11 cellular contexts compared by ENCODE assay signal in the genomic region with DNA sequence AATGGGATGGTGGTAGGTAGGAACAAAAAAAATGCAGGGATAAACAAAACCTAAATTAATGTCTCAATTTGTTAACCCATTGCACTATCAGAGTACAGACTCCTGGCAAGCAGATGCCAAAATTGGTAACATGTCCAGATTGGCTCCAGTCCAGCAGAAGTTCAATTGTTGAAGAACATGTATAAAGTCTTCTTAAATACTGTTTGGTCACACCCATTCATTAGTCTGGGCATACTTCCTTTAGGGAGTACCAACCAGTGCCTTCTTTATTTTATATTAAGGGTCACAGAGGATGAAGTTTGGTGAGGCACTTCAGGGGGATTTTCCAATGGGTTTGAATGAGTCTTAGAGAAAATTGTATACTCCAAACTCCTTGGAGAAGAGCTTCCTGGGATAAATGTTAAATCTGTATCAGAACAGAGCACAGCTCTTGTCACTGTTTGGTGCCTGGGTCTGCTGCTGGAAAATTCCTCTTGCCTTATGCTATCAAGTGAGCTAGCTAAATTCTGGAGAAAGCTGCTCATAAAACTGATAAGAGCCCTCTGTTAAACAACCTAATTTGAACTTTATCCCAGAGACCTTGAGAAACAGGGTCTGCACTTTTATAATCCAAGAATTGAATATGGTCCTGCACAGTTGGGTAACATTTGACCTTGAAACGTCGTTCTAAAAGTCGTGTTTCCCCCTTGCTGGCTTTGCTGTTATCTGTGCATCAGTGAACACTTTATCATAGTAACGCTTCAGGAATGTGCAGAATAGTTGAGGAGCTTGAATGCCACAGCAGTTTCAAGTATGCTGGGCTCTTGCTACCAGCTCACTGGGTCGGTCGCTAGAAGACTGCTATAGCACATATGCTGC.
DNase-seq lines count a peak whose midpoint lies in the region; ATAC-seq, FAIRE-seq and TF ChIP-seq lines count a peak whose summit lies in the region.
"Had no signal": no experiment of that assay in that cellular context is flagged by ENCODE, and none has a peak within 500 bp of the region (broad histone marks: within the 10 kb centered on the region; RNA-seq: fewer than 3 reads in every experiment).

No MANE protein-coding gene starts in this region.

- H3K4me3 ChIP-seq in small intestine (ENCODE audit: low read depth in 1 of 2, low read length in 2 of 2) (no peak overlapping the region), aorta (ENCODE audit: low read length in 2 of 2) (no peak overlapping the region)
- H3K4me3 ChIP-seq: HAP-1 had no signal

- H3K4me1 ChIP-seq in small intestine (ENCODE audit: control insufficient read depth in 2 of 2, insufficient read depth in 1 of 2, low read depth in 1 of 2, low read length in 1 of 2) (peaks cover 0 to 6% of the 10 kb centered on the region in 2 donors), aorta (ENCODE audit: control insufficient read depth in 1 of 2, insufficient read depth in 2 of 2, low read length in 2 of 2) (peaks cover 0 to 3% of the 10 kb centered on the region in 2 donors)
- H3K4me1 ChIP-seq: HAP-1 had no signal

- intact Hi-C loops in aorta (cut with DNase I), result no loop called here

- H3K36me3 ChIP-seq in small intestine (ENCODE audit: control insufficient read depth in 2 of 2, insufficient read depth in 2 of 2, low read length in 2 of 2), result no peaks in the 10 kb centered on the region
- H3K36me3 ChIP-seq in aorta (ENCODE audit: control insufficient read depth in 1 of 2, insufficient read depth in 2 of 2, low read length in 1 of 2), result no peaks in the 10 kb centered on the region
- H3K36me3 ChIP-seq: HAP-1 had no signal

- ATAC-seq in aorta (ENCODE audit: low FRiP score) (no peak), HG03469 (IDR thresholded peaks at IDR 0.05; ENCODE audit: unreplicated experiment) (no peak)

- POLR2A ChIA-PET in HEK293T (lab: Yijun Ruan, JAX), result interaction anchor here (0.7 to 2.5 kb wide), 3 partner anchors 54 to 334 kb away, joined by 3 to 23 read pairs (median 3); a partner anchor contains a TSS

- H3K27me3 ChIP-seq in small intestine (ENCODE audit: control insufficient read depth in 2 of 2, insufficient read depth in 2 of 2, low read length in 2 of 2) (no peaks in the 10 kb centered on the region), aorta (ENCODE audit: control insufficient read depth in 1 of 2, insufficient read depth in 2 of 2, low read length in 1 of 2) (no peaks in the 10 kb centered on the region)

- DNase-seq in HEK293T (ENCODE audit: extremely low spot score) (peak; percentile 52), iPS-NIHi11 (ENCODE audit: low spot score) (peak; percentile 14), small intestine (peak; percentile 39), aorta (no peak), NCI-H2227 treated with DMSO at 0.1 percent for 48 hours (lab: John Stamatoyannopoulos, UW) (no peak)
- no peak for DNase-seq in stimulated activated CD4-positive, alpha-beta T cell treated with anti-CD3 and anti-CD28 coated beads, Interleukin-15, amount 100 ng/mL, for 24 hours
- DNase-seq: activated effector memory CD4-positive, alpha-beta T cell treated with anti-CD3 and anti-CD28 coated beads, Interleukin-2, amount 50 U/mL, for 16 hours; Kasumi-1 had no signal

- CTCF ChIA-PET in HEK293T (lab: Yijun Ruan, JAX), result interaction anchor here (0.7 to 1.7 kb wide), 4 partner anchors 13 to 335 kb away, joined by 3 to 9 read pairs (median 4); no protein-coding TSS in a partner anchor

- H3K9me3 ChIP-seq in small intestine (ENCODE audit: control insufficient read depth, low read depth) (no peaks in the 10 kb centered on the region), aorta (ENCODE audit: control insufficient read depth, low read length) (no peaks in the 10 kb centered on the region)
- H3K9me3 ChIP-seq: HAP-1 had no signal

- no peak for TF ChIP-seq CTCF in VCaP (conservative IDR thresholded peaks at IDR 0.05)

- FAIRE-seq in small intestine (lab: Jason Lieb, UNC), result no peak

- H3K27ac ChIP-seq in VCaP (peak overlapping the region; percentile 19; the same call in 1 of the 2 replicates), small intestine (ENCODE audit: low read depth in 1 of 2, low read length in 1 of 2) (no peak overlapping the region), aorta (ENCODE audit: low read depth in 1 of 2, low read length in 2 of 2) (no peak overlapping the region)

- WGBS in small intestine, 3 donors, result 10 to 40% (median 30%) methylated on average over 6 of the region's 6 CpGs
- WGBS in aorta, 2 donors, result 2 to 6% methylated on average over 6 of the region's 6 CpGs

TF ChIP-seq in HEK293T, 16 proteins besides CTCF, POLR2A, EP300 and RAD21:
- no peak for TF ChIP-seq L3MBTL2 (conservative IDR thresholded peaks at IDR 0.05)
- TF ChIP-seq ZNF384 (IDR thresholded peaks at IDR 0.05), result no peak
- TF ChIP-seq FOXA1 (IDR thresholded peaks at IDR 0.05), result no peak
- TF ChIP-seq ELF4 (IDR thresholded peaks at IDR 0.05), result no peak
- TF ChIP-seq, protein P1, sequence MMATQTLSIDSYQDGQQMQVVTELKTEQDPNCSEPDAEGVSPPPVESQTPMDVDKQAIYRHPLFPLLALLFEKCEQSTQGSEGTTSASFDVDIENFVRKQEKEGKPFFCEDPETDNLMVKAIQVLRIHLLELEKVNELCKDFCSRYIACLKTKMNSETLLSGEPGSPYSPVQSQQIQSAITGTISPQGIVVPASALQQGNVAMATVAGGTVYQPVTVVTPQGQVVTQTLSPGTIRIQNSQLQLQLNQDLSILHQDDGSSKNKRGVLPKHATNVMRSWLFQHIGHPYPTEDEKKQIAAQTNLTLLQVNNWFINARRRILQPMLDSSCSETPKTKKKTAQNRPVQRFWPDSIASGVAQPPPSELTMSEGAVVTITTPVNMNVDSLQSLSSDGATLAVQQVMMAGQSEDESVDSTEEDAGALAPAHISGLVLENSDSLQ (IDR thresholded peaks at IDR 0.05), result no peak
- TF ChIP-seq BHLHE40 (IDR thresholded peaks at IDR 0.05; ENCODE audit: borderline replicate concordance), result no peak
- no peak for TF ChIP-seq SUZ12 (IDR thresholded peaks at IDR 0.05)
- no peak for TF ChIP-seq FOXK2 (IDR thresholded peaks at IDR 0.05)
- no peak for TF ChIP-seq LEF1 (IDR thresholded peaks at IDR 0.05; ENCODE audit: borderline replicate concordance)
- no peak for TF ChIP-seq FOXM1 (IDR thresholded peaks at IDR 0.05; ENCODE audit: borderline replicate concordance)
- no peak for TF ChIP-seq ARNT (IDR thresholded peaks at IDR 0.05)
- TF ChIP-seq CTBP1 (IDR thresholded peaks at IDR 0.05; ENCODE audit: borderline replicate concordance), result no peak
- no peak for TF ChIP-seq NFRKB (IDR thresholded peaks at IDR 0.05)
- no peak for TF ChIP-seq HDGF (IDR thresholded peaks at IDR 0.05; ENCODE audit: borderline replicate concordance)
- no peak for TF ChIP-seq SP1 (IDR thresholded peaks at IDR 0.05)
- TF ChIP-seq TARDBP (IDR thresholded peaks at IDR 0.05), result no peak

Comparison
In these comparisons a context has a peak if more than half of its experiments do, and no peak if none do; other contexts are left out.
1. DNase-seq: peak in HEK293T (single experiment), iPS-NIHi11 (single experiment) and small intestine (single experiment); none in stimulated activated CD4-positive, alpha-beta T cell treated with anti-CD3 and anti-CD28 coated beads, Interleukin-15, amount 100 ng/mL, for 24 hours (single experiment), aorta (0 of 2) and NCI-H2227 treated with DMSO at 0.1 percent for 48 hours (single experiment).